Comparison of ENCODE assay signal across 20 cellular contexts in the genomic region with DNA sequence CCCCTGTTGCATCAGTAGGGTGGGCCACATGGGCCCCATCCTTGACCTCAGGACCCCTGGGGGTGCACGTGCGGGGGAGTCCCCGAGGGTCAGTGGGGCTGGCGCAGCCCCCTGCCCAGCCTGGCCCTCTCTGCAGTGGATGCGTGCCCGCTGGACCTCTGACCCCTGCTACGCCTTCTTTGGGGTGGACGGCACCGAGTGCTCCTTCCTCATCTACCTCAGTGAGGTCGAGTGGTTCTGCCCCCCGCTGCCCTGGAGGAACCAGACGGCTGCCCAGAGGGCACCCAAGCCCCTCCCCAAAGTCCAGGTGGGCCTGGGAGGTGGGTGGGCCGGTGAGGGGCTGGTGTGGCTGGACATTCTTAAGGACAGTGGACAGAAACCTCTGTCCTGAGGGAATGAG. TPM values are rescaled to one million over a fixed set of nuclear protein-coding genes. Genes with fewer than 3 reads are reported as not detected.
"Had no signal": no experiment of that assay in that cellular context is flagged by ENCODE, and none has a peak within 500 bp of the region (broad histone marks: within the 10 kb centered on the region; RNA-seq: fewer than 3 reads in every experiment).

No MANE protein-coding gene starts in this region.

- H3K4me1 ChIP-seq: foreskin keratinocyte, gastroesophageal sphincter, left lung, lower lobe of right lung had no signal

- DNase-seq: dermis blood vessel endothelial cell; dorsolateral prefrontal cortex; effector CD4-positive, alpha-beta T cell; effector memory CD4-positive, alpha-beta T cell; foreskin keratinocyte; heart left ventricle; hypothalamus; immature natural killer cell; islet precursor cell; left cardiac atrium; left ventricle myocardium superior; lower lobe of right lung; mesenchymal stem cell; mucosa of descending colon; naive B cell had no signal

- H2AFZ ChIP-seq: hepatocyte had no signal

- H3K27me3 ChIP-seq: dorsolateral prefrontal cortex, hepatocyte had no signal

- H3K27ac ChIP-seq: coronary artery, esophagus muscularis mucosa, foreskin keratinocyte, gastroesophageal sphincter, heart left ventricle, hepatocyte, left lung, lower lobe of right lung had no signal

- H3K4me3 ChIP-seq: coronary artery, dorsolateral prefrontal cortex, esophagus muscularis mucosa, gastroesophageal sphincter, heart left ventricle, hepatocyte, left lung, lower lobe of right lung, mucosa of descending colon had no signal

- H3K4me2 ChIP-seq: hepatocyte had no signal

- H3K9me3 ChIP-seq: gastroesophageal sphincter, left lung, lower lobe of right lung, mucosa of descending colon had no signal

- H3K36me3 ChIP-seq: esophagus muscularis mucosa, gastroesophageal sphincter, heart left ventricle, left lung, lower lobe of right lung had no signal

RNA-seq across cellular contexts. Expression of a gene that starts 35.9 kb away (rescaled TPM):
- total RNA-seq: left ventricle myocardium superior had no signal
- polyA plus RNA-seq: immature natural killer cell had no signal
